ENCODE assay signal across 8 cellular contexts in genomic region chr15:40762919-40763800, GRCh38. TPM values are rescaled to one million over a fixed set of nuclear protein-coding genes. Genes with fewer than 3 reads are reported as not detected.
A peak's percentile ranks its signal among the peaks of the same experiment; 100 is the strongest.
DNase-seq lines count a peak whose midpoint lies in the region; ATAC-seq and TF ChIP-seq lines count a peak whose summit lies in the region.

No MANE protein-coding gene starts in this region.

- no peak for TF ChIP-seq CTCF in OCI-LY1 (IDR thresholded peaks at IDR 0.05; ENCODE audit: low read length)
- TF ChIP-seq CTCF in retinal pigment epithelial cell (conservative IDR thresholded peaks at IDR 0.05; ENCODE audit: low read depth, low read length): no peak

- H3K9ac ChIP-seq in OCI-LY1 (ENCODE audit: low read length): peak overlapping the region; percentile 94

- H3K79me2 ChIP-seq in OCI-LY1 (ENCODE audit: insufficient read depth, low read length): no peaks in the 10 kb centered on the region

- H4K20me1 ChIP-seq in OCI-LY1 (ENCODE audit: insufficient read depth, low read length): no peaks in the 10 kb centered on the region

- H3F3A ChIP-seq in OCI-LY1 (ENCODE audit: insufficient read depth, low read length): 0 out of 2 replicates have a peak, but pooled peaks cover 3% of the 10 kb centered on the region

- H3K4me2 ChIP-seq in OCI-LY1 (ENCODE audit: low read length): peak overlapping the region; percentile 77

- peak; percentile 2 for ATAC-seq in HG03432 (IDR thresholded peaks at IDR 0.05; ENCODE audit: unreplicated experiment)
- peak; percentile 8 to 11 for ATAC-seq in right cardiac atrium

- DNase-seq in Daoy (ENCODE audit: low read depth) (peak; percentile 73), amniotic epithelial cell (ENCODE audit: low read depth) (peak; percentile 26), right cardiac atrium (peak; percentile 67 to 91 (median 88)), retinal pigment epithelial cell (ENCODE audit: low read depth) (no peak), COLO829 (ENCODE audit: low spot score) (no peak), foreskin melanocyte (no peak)

- H3K36me3 ChIP-seq in OCI-LY1 (ENCODE audit: insufficient read depth, low read length): peaks cover 9% of the 10 kb centered on the region; the same call in 1 of the 2 replicates

- no peaks in the 10 kb centered on the region for H3K9me2 ChIP-seq in OCI-LY1 (ENCODE audit: low read depth, low read length)

- no peaks in the 10 kb centered on the region for H3K9me3 ChIP-seq in OCI-LY1 (ENCODE audit: low read length)
- no peaks in the 10 kb centered on the region for H3K9me3 ChIP-seq in right cardiac atrium (ENCODE audit: control insufficient read depth, low read length)

- intact Hi-C loops in right cardiac atrium (cut with DNase I): no loop called here

- H2AFZ ChIP-seq in OCI-LY1 (ENCODE audit: low read length): no peak overlapping the region

- peaks cover 49% of the 10 kb centered on the region for H3K4me1 ChIP-seq in OCI-LY1 (ENCODE audit: insufficient read depth, low read length, severe bottlenecking)
- H3K4me1 ChIP-seq in right cardiac atrium (ENCODE audit: control insufficient read depth, insufficient read depth, low read length): no peaks in the 10 kb centered on the region

- H3K4me3 ChIP-seq in OCI-LY1 (ENCODE audit: low read depth, low read length, poor library complexity, severe bottlenecking) (peak overlapping the region; percentile 76), right cardiac atrium (ENCODE audit: low read length) (peak overlapping the region; percentile 34), retinal pigment epithelial cell (ENCODE audit: low read length) (peak overlapping the region; percentile 52)

- 30% methylated on average over 55 of the region's 55 CpGs for WGBS in right cardiac atrium

- H3K27ac ChIP-seq in OCI-LY1 (ENCODE audit: low read depth, low read length, poor library complexity, severe bottlenecking): peak overlapping the region; percentile 93
- H3K27ac ChIP-seq in right cardiac atrium (ENCODE audit: low read length): no peak overlapping the region

- H3K27me3 ChIP-seq in OCI-LY1 (ENCODE audit: insufficient read depth, low read length) (no peaks in the 10 kb centered on the region), right cardiac atrium (ENCODE audit: control insufficient read depth, insufficient read depth) (no peaks in the 10 kb centered on the region)

RNA-seq across cellular contexts. Expression of gene GCHFR, which starts 0.7 kb away (rescaled TPM):
- total RNA-seq in Daoy (2014; rRNA removed; shearing (Covaris generic)): 9.9 and 30.6 TPM in 2 replicates
- 10 to 100 TPM in 1 of 4 donors, 1 to 10 TPM in 3; 6.1 to 11.5 (median 7.6) TPM for total RNA-seq in right cardiac atrium
- polyA plus RNA-seq in right cardiac atrium: 14.9 TPM

RNA-seq across cellular contexts. Expression of gene C15orf62, which starts 6.6 kb away (rescaled TPM):
- 0.40 TPM in 1 of 2 replicates, not detected in the other for total RNA-seq in Daoy (2014; rRNA removed; shearing (Covaris generic))
- under 1 TPM; 0.17 to 0.41 (median 0.31) TPM for total RNA-seq in right cardiac atrium
- polyA plus RNA-seq in right cardiac atrium: 0.25 TPM

RNA-seq across cellular contexts. Expression of gene RMDN3, which starts 8.1 kb away (rescaled TPM):
- total RNA-seq in Daoy (2014; rRNA removed; shearing (Covaris generic)): 17.1 and 20.6 TPM in 2 replicates
- total RNA-seq in right cardiac atrium: 10 to 100 TPM; 15.4 to 21.0 (median 18.0) TPM
- polyA plus RNA-seq in right cardiac atrium: 17.6 TPM

RNA-seq across cellular contexts. Expression of gene ZFYVE19, which starts 43.7 kb away (rescaled TPM):
- 25.2 and 25.4 TPM in 2 replicates for total RNA-seq in Daoy (2014; rRNA removed; shearing (Covaris generic))
- 10 to 100 TPM; 14.4 to 25.7 (median 19.3) TPM for total RNA-seq in right cardiac atrium
- polyA plus RNA-seq in right cardiac atrium: 15.6 TPM

RNA-seq across cellular contexts. Expression of gene DNAJC17, which starts 44.1 kb away (rescaled TPM):
- 30.2 and 34.9 TPM in 2 replicates for total RNA-seq in Daoy (2014; rRNA removed; shearing (Covaris generic))
- total RNA-seq in right cardiac atrium: 10 to 100 TPM; 17.1 to 19.6 (median 18.8) TPM
- 30.6 TPM for polyA plus RNA-seq in right cardiac atrium

Comparison
In these comparisons a context has a peak if more than half of its experiments do, and no peak if none do; other contexts are left out.
1. DNase-seq: peak in Daoy (single experiment), amniotic epithelial cell (single experiment) and right cardiac atrium (3 of 3); none in retinal pigment epithelial cell (single experiment), COLO829 (single experiment) and foreskin melanocyte (single experiment).
2. Peak in every context shown above with its lines, with median percentiles within 50 percentile points of each other: H3K4me3 ChIP-seq.